In genomic region chr3:44988073-44988472, GRCh38 we compare ENCODE assay signal across 9 cellular contexts. TPM values are rescaled to one million over a fixed set of nuclear protein-coding genes. Genes with fewer than 3 reads are reported as not detected.
DNase-seq lines count a peak whose midpoint lies in the region; ATAC-seq and TF ChIP-seq lines count a peak whose summit lies in the region.
"Had no signal": no experiment of that assay in that cellular context is flagged by ENCODE, and none has a peak within 500 bp of the region (broad histone marks: within the 10 kb centered on the region; RNA-seq: fewer than 3 reads in every experiment).

No MANE protein-coding gene starts in this region.

- WGBS in heart right ventricle, 2 donors: 97% methylated on average over 2 of the region's 2 CpGs

- peaks cover 37% of the 10 kb centered on the region for H3K4me1 Mint-ChIP-seq in activated CD4-positive, alpha-beta memory T cell treated with anti-CD3 and anti-CD28 coated beads, Interleukin-2, amount 10 ng/mL, durations not matched to agents 7 days and 5 days

- H3K4me3 Mint-ChIP-seq in activated CD4-positive, alpha-beta memory T cell treated with anti-CD3 and anti-CD28 coated beads, Interleukin-2, amount 10 ng/mL, durations not matched to agents 7 days and 5 days: no peak overlapping the region
- H3K4me3 Mint-ChIP-seq: activated naive CD4-positive, alpha-beta T cell treated with anti-CD3 and anti-CD28 coated beads, Interleukin-2, amount 50 U/mL, for 24 hours had no signal

- no peaks in the 10 kb centered on the region for H3K9me3 ChIP-seq in heart right ventricle
- H3K9me3 ChIP-seq in upper lobe of right lung: no peaks in the 10 kb centered on the region
- no peaks in the 10 kb centered on the region for H3K9me3 ChIP-seq in vagina

- TF ChIP-seq CTCF in heart right ventricle (IDR thresholded peaks at IDR 0.05): peak in 7 of 9 donors; percentile 9 to 44 (median 35)
- peak; percentile 54 for TF ChIP-seq CTCF in fibroblast of mammary gland (conservative IDR thresholded peaks at IDR 0.05; ENCODE audit: control insufficient read depth, insufficient read depth, low read depth, low read length)
- TF ChIP-seq CTCF in upper lobe of right lung (IDR thresholded peaks at IDR 0.05): peak; percentile 39
- TF ChIP-seq CTCF in vagina (IDR thresholded peaks at IDR 0.05): no peak

- intact Hi-C loops in heart right ventricle (cut with DNase I): no loop called here
- intact Hi-C loops in Right ventricle myocardium superior (cut with DNase I): no loop called here
- intact Hi-C loops in upper lobe of right lung (cut with DNase I): no loop called here
- intact Hi-C loops in vagina (cut with DNase I): no loop called here

- no peak for DNase-seq in heart right ventricle
- DNase-seq in Right ventricle myocardium superior: no peak
- peak; percentile 27 for DNase-seq in RPMI8226
- no peak for DNase-seq in fibroblast of mammary gland (ENCODE audit: low read depth)
- DNase-seq in upper lobe of right lung: no peak
- no peak for DNase-seq in vagina (ENCODE audit: extremely low spot score in 2 of 2)
- no peak for DNase-seq in activated CD4-positive, alpha-beta memory T cell treated with anti-CD3 and anti-CD28 coated beads, Interleukin-2, amount 10 ng/mL, durations not matched to agents 7 days and 5 days
- no peak for DNase-seq in effector CD8-positive, alpha-beta T cell (lab: John Stamatoyannopoulos, UW)

- H3K27me3 Mint-ChIP-seq in activated CD4-positive, alpha-beta memory T cell treated with anti-CD3 and anti-CD28 coated beads, Interleukin-2, amount 10 ng/mL, durations not matched to agents 7 days and 5 days: no peaks in the 10 kb centered on the region
- H3K27me3 Mint-ChIP-seq: activated naive CD4-positive, alpha-beta T cell treated with anti-CD3 and anti-CD28 coated beads, Interleukin-2, amount 50 U/mL, for 24 hours had no signal

- ATAC-seq in heart right ventricle: no peak
- ATAC-seq in Right ventricle myocardium superior (ENCODE audit: poor library complexity): no peak
- no peak for ATAC-seq in upper lobe of right lung

- no peak overlapping the region for H3K27ac Mint-ChIP-seq in activated CD4-positive, alpha-beta memory T cell treated with anti-CD3 and anti-CD28 coated beads, Interleukin-2, amount 10 ng/mL, durations not matched to agents 7 days and 5 days
- H3K27ac Mint-ChIP-seq: activated naive CD4-positive, alpha-beta T cell treated with anti-CD3 and anti-CD28 coated beads, Interleukin-2, amount 50 U/mL, for 24 hours had no signal

- H3K27ac ChIP-seq in heart right ventricle (peak overlapping the region in 1 of 10 donors; percentile 11), upper lobe of right lung (no peak overlapping the region), vagina (no peak overlapping the region)

- CTCF ChIA-PET in activated CD4-positive, alpha-beta memory T cell treated with anti-CD3 and anti-CD28 coated beads, Interleukin-2, amount 10 ng/mL, durations not matched to agents 7 days and 5 days (lab: Charles Lee): interaction anchor here (0.6 to 2.1 kb wide), 10 partner anchors 10 to 523 kb away, joined by 3 to 14 read pairs (median 4); partner anchors contain the start of genes EXOSC7 and ZDHHC3

- no peaks in the 10 kb centered on the region for H3K9me3 Mint-ChIP-seq in activated CD4-positive, alpha-beta memory T cell treated with anti-CD3 and anti-CD28 coated beads, Interleukin-2, amount 10 ng/mL, durations not matched to agents 7 days and 5 days
- H3K9me3 Mint-ChIP-seq: activated naive CD4-positive, alpha-beta T cell treated with anti-CD3 and anti-CD28 coated beads, Interleukin-2, amount 50 U/mL, for 24 hours had no signal

- H3K4me3 ChIP-seq in heart right ventricle (no peak overlapping the region), fibroblast of mammary gland (ENCODE audit: control insufficient read depth, low read depth, low read length) (no peak overlapping the region), upper lobe of right lung (no peak overlapping the region), vagina (no peak overlapping the region)

- no peak for TF ChIP-seq POLR2A in vagina (IDR thresholded peaks at IDR 0.05)

- peaks cover 33% of the 10 kb centered on the region for H3K36me3 Mint-ChIP-seq in activated CD4-positive, alpha-beta memory T cell treated with anti-CD3 and anti-CD28 coated beads, Interleukin-2, amount 10 ng/mL, durations not matched to agents 7 days and 5 days (ENCODE audit: low read depth)

- POLR2A ChIA-PET in activated CD4-positive, alpha-beta memory T cell treated with anti-CD3 and anti-CD28 coated beads, Interleukin-2, amount 10 ng/mL, durations not matched to agents 7 days and 5 days (lab: Charles Lee): interaction anchor here (1.1 to 3.6 kb wide), 2 partner anchors 12 to 23 kb away, joined by 3 to 20 read pairs; partner anchors contain the start of genes EXOSC7 and ZDHHC3

- H3K4me1 ChIP-seq in heart right ventricle (peaks cover 0 to 59% (median 28%) of the 10 kb centered on the region in 9 donors), upper lobe of right lung (peaks cover 30% of the 10 kb centered on the region), vagina (peaks cover 43% of the 10 kb centered on the region)

- H3K36me3 ChIP-seq in heart right ventricle (peaks cover 0 to 33% (median 0%) of the 10 kb centered on the region in 9 donors), upper lobe of right lung (peaks cover 30% of the 10 kb centered on the region), vagina (peaks cover 0 to 14% of the 10 kb centered on the region in 2 donors)

- H3K27me3 ChIP-seq in heart right ventricle (no peaks in the 10 kb centered on the region), upper lobe of right lung (no peaks in the 10 kb centered on the region), vagina (no peaks in the 10 kb centered on the region)

RNA-seq across cellular contexts. Expression of gene EXOSC7, which starts 12.0 kb away (rescaled TPM):
- total RNA-seq in heart right ventricle: 10 to 100 TPM; 24.2 to 35.4 (median 31.5) TPM
- 10 to 100 TPM; 32.8 to 39.9 TPM for polyA plus RNA-seq in heart right ventricle
- total RNA-seq in Right ventricle myocardium superior: 24.4 TPM
- 36.2 TPM for total RNA-seq in upper lobe of right lung
- total RNA-seq in vagina: 56.2 TPM
- total RNA-seq in activated CD4-positive, alpha-beta memory T cell treated with anti-CD3 and anti-CD28 coated beads, Interleukin-2, amount 10 ng/mL, durations not matched to agents 7 days and 5 days: 10 to 100 TPM; 38.0 to 40.8 TPM

RNA-seq across cellular contexts. Expression of gene ZDHHC3, which starts 12.1 kb away (rescaled TPM):
- total RNA-seq in heart right ventricle (10 to 100 TPM; 35.0 to 52.2 (median 43.1) TPM), Right ventricle myocardium superior (35.6 TPM), upper lobe of right lung (125 TPM), vagina (83.5 TPM)
- polyA plus RNA-seq in heart right ventricle: 10 to 100 TPM; 19.0 to 30.7 TPM
- total RNA-seq in activated CD4-positive, alpha-beta memory T cell treated with anti-CD3 and anti-CD28 coated beads, Interleukin-2, amount 10 ng/mL, durations not matched to agents 7 days and 5 days: 10 to 100 TPM; 46.6 to 51.6 TPM

RNA-seq across cellular contexts. Expression of gene CLEC3B, which starts 38.0 kb away (rescaled TPM):
- total RNA-seq in heart right ventricle (10 to 100 TPM; 34.8 to 72.9 (median 54.3) TPM), Right ventricle myocardium superior (78.6 TPM), upper lobe of right lung (265 TPM), vagina (41.7 TPM)
- polyA plus RNA-seq in heart right ventricle: 100 to 1,000 TPM; 179 to 355 TPM
- not detected for total RNA-seq in activated CD4-positive, alpha-beta memory T cell treated with anti-CD3 and anti-CD28 coated beads, Interleukin-2, amount 10 ng/mL, durations not matched to agents 7 days and 5 days

Comparison
In these comparisons a context has a peak if more than half of its experiments do, and no peak if none do; other contexts are left out.
1. CTCF ChIP-seq: peak in heart right ventricle (7 of 9), fibroblast of mammary gland (single experiment) and upper lobe of right lung (single experiment); none in vagina (0 of 3).
2. RNA of gene CLEC3B, which starts 38.0 kb away (total RNA-seq): 265 TPM in upper lobe of right lung (single experiment), 78.6 TPM in Right ventricle myocardium superior (single experiment), 34.8 to 72.9 TPM in heart right ventricle and 41.7 TPM in vagina (single experiment); not detected in activated CD4-positive, alpha-beta memory T cell treated with anti-CD3 and anti-CD28 coated beads, Interleukin-2, amount 10 ng/mL, durations not matched to agents 7 days and 5 days; every median in the first group is over 10 times any median in the second.